In genomic region chr1:153940756-153941155, GRCh38 we compare ENCODE assay signal across 13 cellular contexts. TPM values are rescaled to one million over a fixed set of nuclear protein-coding genes. Genes with fewer than 3 reads are reported as not detected.
DNase-seq lines count a peak whose midpoint lies in the region; ATAC-seq and TF ChIP-seq lines count a peak whose summit lies in the region.
"Had no signal": no experiment of that assay in that cellular context is flagged by ENCODE, and none has a peak within 500 bp of the region (broad histone marks: within the 10 kb centered on the region; RNA-seq: fewer than 3 reads in every experiment).

No MANE protein-coding gene starts in this region.

- H3K27me3 Mint-ChIP-seq in activated CD8-positive, alpha-beta T cell treated with anti-CD3 and anti-CD28 coated beads, Interleukin-2, amount 10 ng/mL, durations not matched to agents 7 days and 5 days (ENCODE audit: low read depth) = no peaks in the 10 kb centered on the region
- H3K27me3 Mint-ChIP-seq in activated CD8-positive, alpha-beta T cell treated with anti-CD3 and anti-CD28 coated beads for 36 hours = no peaks in the 10 kb centered on the region
- H3K27me3 Mint-ChIP-seq in endothelial cell (ENCODE audit: unreplicated experiment) = peaks cover 13% of the 10 kb centered on the region

- TF ChIP-seq CTCF in activated CD8-positive, alpha-beta T cell treated with anti-CD3 and anti-CD28 coated beads for 36 hours (IDR thresholded peaks at IDR 0.05) = no peak
- no peak for TF ChIP-seq CTCF in endothelial cell (IDR thresholded peaks at IDR 0.05; ENCODE audit: unreplicated experiment)

- POLR2A ChIA-PET in activated CD8-positive, alpha-beta T cell treated with anti-CD3 and anti-CD28 coated beads, Interleukin-2, amount 10 ng/mL, durations not matched to agents 7 days and 5 days (lab: Charles Lee) = interaction anchor here (1.3 to 2.1 kb wide), 2 partner anchors 17 to 49 kb away, joined by 4 to 11 read pairs; partner anchors contain the start of gene GATAD2B
- POLR2A ChIA-PET in activated CD8-positive, alpha-beta T cell treated with anti-CD3 and anti-CD28 coated beads for 36 hours (lab: Charles Lee) = interaction anchor here (0.6 to 8.9 kb wide), 10 partner anchors 11 to 50 kb away, joined by 3 to 126 read pairs (median 4); partner anchors contain the start of genes CREB3L4, GATAD2B, JTB and RPS27

- H3K27ac Mint-ChIP-seq in activated CD8-positive, alpha-beta T cell treated with anti-CD3 and anti-CD28 coated beads, Interleukin-2, amount 10 ng/mL, durations not matched to agents 7 days and 5 days = peak overlapping the region; percentile 39
- no peak overlapping the region for H3K27ac Mint-ChIP-seq in activated CD8-positive, alpha-beta T cell treated with anti-CD3 and anti-CD28 coated beads for 36 hours
- no peak overlapping the region for H3K27ac Mint-ChIP-seq in endothelial cell (ENCODE audit: unreplicated experiment)
- H3K27ac Mint-ChIP-seq in stimulated activated effector memory CD8-positive, alpha-beta T cell treated with anti-CD3 and anti-CD28 coated beads, Interleukin-12 subunit alpha, Interleukin-12 subunit beta, amount 100 ng/mL, for 72 hours = peak overlapping the region; percentile 77

- no peaks in the 10 kb centered on the region for H3K9me3 Mint-ChIP-seq in activated CD8-positive, alpha-beta T cell treated with anti-CD3 and anti-CD28 coated beads, Interleukin-2, amount 10 ng/mL, durations not matched to agents 7 days and 5 days (ENCODE audit: insufficient read depth)
- H3K9me3 Mint-ChIP-seq in activated CD8-positive, alpha-beta T cell treated with anti-CD3 and anti-CD28 coated beads for 36 hours = no peaks in the 10 kb centered on the region
- H3K9me3 Mint-ChIP-seq in endothelial cell (ENCODE audit: unreplicated experiment) = no peaks in the 10 kb centered on the region
- no peaks in the 10 kb centered on the region for H3K9me3 Mint-ChIP-seq in stimulated activated effector memory CD8-positive, alpha-beta T cell treated with anti-CD3 and anti-CD28 coated beads, Interleukin-12 subunit alpha, Interleukin-12 subunit beta, amount 100 ng/mL, for 72 hours

- DNase-seq in activated CD8-positive, alpha-beta T cell treated with anti-CD3 and anti-CD28 coated beads, Interleukin-2, amount 10 ng/mL, durations not matched to agents 7 days and 5 days = no peak
- DNase-seq in activated CD8-positive, alpha-beta T cell treated with anti-CD3 and anti-CD28 coated beads for 36 hours = no peak
- DNase-seq in endothelial cell (ENCODE audit: low spot score) (no peak), NOMO-1 (lab: John Stamatoyannopoulos, UW; ENCODE audit: unreplicated experiment in 2 of 2) (no peak)
- DNase-seq in stimulated activated effector memory CD8-positive, alpha-beta T cell treated with anti-CD3 and anti-CD28 coated beads, Interleukin-12 subunit alpha, Interleukin-12 subunit beta, amount 100 ng/mL, for 72 hours (ENCODE audit: low spot score in 2 of 2) = no peak
- DNase-seq: H7, NCI-H2171, NCI-H526 had no signal

- no peak overlapping the region for H3K4me3 Mint-ChIP-seq in activated CD8-positive, alpha-beta T cell treated with anti-CD3 and anti-CD28 coated beads, Interleukin-2, amount 10 ng/mL, durations not matched to agents 7 days and 5 days
- no peak overlapping the region for H3K4me3 Mint-ChIP-seq in activated CD8-positive, alpha-beta T cell treated with anti-CD3 and anti-CD28 coated beads for 36 hours
- peak overlapping the region; percentile 80 for H3K4me3 Mint-ChIP-seq in endothelial cell (ENCODE audit: unreplicated experiment)
- no peak overlapping the region for H3K4me3 Mint-ChIP-seq in stimulated activated effector memory CD8-positive, alpha-beta T cell treated with anti-CD3 and anti-CD28 coated beads, Interleukin-12 subunit alpha, Interleukin-12 subunit beta, amount 100 ng/mL, for 72 hours

- CTCF ChIA-PET in activated CD8-positive, alpha-beta T cell treated with anti-CD3 and anti-CD28 coated beads, Interleukin-2, amount 10 ng/mL, durations not matched to agents 7 days and 5 days (lab: Charles Lee) = interaction anchor here (1.2 to 2.0 kb wide), 3 partner anchors 17 to 144 kb away, joined by 3 to 5 read pairs (median 4); partner anchors contain the start of genes CREB3L4 and GATAD2B
- CTCF ChIA-PET in activated CD8-positive, alpha-beta T cell treated with anti-CD3 and anti-CD28 coated beads for 36 hours (lab: Charles Lee) = interaction anchor here (1.3 kb wide), 1 partner anchor 44 kb away, joined by 3 read pairs; no protein-coding TSS in a partner anchor

- intact Hi-C loops in activated CD8-positive, alpha-beta T cell treated with anti-CD3 and anti-CD28 coated beads for 36 hours (cut with micrococcal nuclease) = no loop called here

- H3K36me3 Mint-ChIP-seq in activated CD8-positive, alpha-beta T cell treated with anti-CD3 and anti-CD28 coated beads, Interleukin-2, amount 10 ng/mL, durations not matched to agents 7 days and 5 days (ENCODE audit: low read depth) = peaks cover 83% of the 10 kb centered on the region
- peaks cover 58% of the 10 kb centered on the region for H3K36me3 Mint-ChIP-seq in activated CD8-positive, alpha-beta T cell treated with anti-CD3 and anti-CD28 coated beads for 36 hours (ENCODE audit: low read depth)
- H3K36me3 Mint-ChIP-seq in endothelial cell (ENCODE audit: low read depth, unreplicated experiment) = peaks cover 37% of the 10 kb centered on the region
- peaks cover 95% of the 10 kb centered on the region for H3K36me3 Mint-ChIP-seq in stimulated activated effector memory CD8-positive, alpha-beta T cell treated with anti-CD3 and anti-CD28 coated beads, Interleukin-12 subunit alpha, Interleukin-12 subunit beta, amount 100 ng/mL, for 72 hours

- ATAC-seq in activated CD8-positive, alpha-beta T cell treated with anti-CD3 and anti-CD28 coated beads, Interleukin-2, amount 10 ng/mL, durations not matched to agents 7 days and 5 days = no peak
- ATAC-seq in activated CD8-positive, alpha-beta T cell treated with anti-CD3 and anti-CD28 coated beads for 36 hours = no peak
- no peak for ATAC-seq in stimulated activated effector memory CD8-positive, alpha-beta T cell treated with anti-CD3 and anti-CD28 coated beads, Interleukin-12 subunit alpha, Interleukin-12 subunit beta, amount 100 ng/mL, for 72 hours
- no peak for ATAC-seq in GM21825 (IDR thresholded peaks at IDR 0.05; ENCODE audit: unreplicated experiment)
- ATAC-seq: A549; activated CD4-positive, CD25-positive, alpha-beta regulatory T cell treated with anti-CD3 and anti-CD28 coated beads, Interleukin-2, amount 50 U/mL, for 24 hours; heart right ventricle; left ventricle myocardium superior had no signal

- H3K4me1 Mint-ChIP-seq in activated CD8-positive, alpha-beta T cell treated with anti-CD3 and anti-CD28 coated beads, Interleukin-2, amount 10 ng/mL, durations not matched to agents 7 days and 5 days (ENCODE audit: low read depth) = peaks cover 18% of the 10 kb centered on the region
- H3K4me1 Mint-ChIP-seq in activated CD8-positive, alpha-beta T cell treated with anti-CD3 and anti-CD28 coated beads for 36 hours (ENCODE audit: low read depth) = peaks cover 26% of the 10 kb centered on the region
- H3K4me1 Mint-ChIP-seq in endothelial cell (ENCODE audit: unreplicated experiment) = peaks cover 13% of the 10 kb centered on the region
- peaks cover 67% of the 10 kb centered on the region for H3K4me1 Mint-ChIP-seq in stimulated activated effector memory CD8-positive, alpha-beta T cell treated with anti-CD3 and anti-CD28 coated beads, Interleukin-12 subunit alpha, Interleukin-12 subunit beta, amount 100 ng/mL, for 72 hours

RNA-seq across cellular contexts. Expression of gene DENND4B, which starts 5.8 kb away (rescaled TPM):
- total RNA-seq in activated CD8-positive, alpha-beta T cell treated with anti-CD3 and anti-CD28 coated beads, Interleukin-2, amount 10 ng/mL, durations not matched to agents 7 days and 5 days = 100 to 1,000 TPM; 140 to 143 TPM
- 100 to 1,000 TPM; 102 to 107 TPM for total RNA-seq in activated CD8-positive, alpha-beta T cell treated with anti-CD3 and anti-CD28 coated beads for 36 hours
- 53.1 TPM for total RNA-seq in endothelial cell (ENCODE audit: unreplicated experiment)

RNA-seq across cellular contexts. Expression of gene CRTC2, which starts 17.7 kb away (rescaled TPM):
- 100 to 1,000 TPM in 1 of 2 experiments, 10 to 100 TPM in 1; 85.1 to 104 TPM for total RNA-seq in activated CD8-positive, alpha-beta T cell treated with anti-CD3 and anti-CD28 coated beads, Interleukin-2, amount 10 ng/mL, durations not matched to agents 7 days and 5 days
- total RNA-seq in activated CD8-positive, alpha-beta T cell treated with anti-CD3 and anti-CD28 coated beads for 36 hours = 10 to 100 TPM; 67.3 to 71.8 TPM
- total RNA-seq in endothelial cell (ENCODE audit: unreplicated experiment) = 69.9 TPM

RNA-seq across cellular contexts. Expression of gene GATAD2B, which starts 18.0 kb away (rescaled TPM):
- 10 to 100 TPM; 70.2 to 71.7 TPM for total RNA-seq in activated CD8-positive, alpha-beta T cell treated with anti-CD3 and anti-CD28 coated beads, Interleukin-2, amount 10 ng/mL, durations not matched to agents 7 days and 5 days
- total RNA-seq in activated CD8-positive, alpha-beta T cell treated with anti-CD3 and anti-CD28 coated beads for 36 hours = 10 to 100 TPM; 59.5 to 59.8 TPM
- total RNA-seq in endothelial cell (ENCODE audit: unreplicated experiment) = 45.4 TPM

RNA-seq across cellular contexts. Expression of gene SLC39A1, which starts 22.6 kb away (rescaled TPM):
- 10 to 100 TPM; 35.7 to 36.5 TPM for total RNA-seq in activated CD8-positive, alpha-beta T cell treated with anti-CD3 and anti-CD28 coated beads, Interleukin-2, amount 10 ng/mL, durations not matched to agents 7 days and 5 days
- total RNA-seq in activated CD8-positive, alpha-beta T cell treated with anti-CD3 and anti-CD28 coated beads for 36 hours = 10 to 100 TPM; 40.3 to 42.2 TPM
- 136 TPM for total RNA-seq in endothelial cell (ENCODE audit: unreplicated experiment)

RNA-seq across cellular contexts. Expression of gene CREB3L4, which starts 26.9 kb away (rescaled TPM):
- total RNA-seq in activated CD8-positive, alpha-beta T cell treated with anti-CD3 and anti-CD28 coated beads, Interleukin-2, amount 10 ng/mL, durations not matched to agents 7 days and 5 days = 1 to 10 TPM; 5.7 to 9.0 TPM
- 1 to 10 TPM; 8.3 to 8.8 TPM for total RNA-seq in activated CD8-positive, alpha-beta T cell treated with anti-CD3 and anti-CD28 coated beads for 36 hours
- 13.2 TPM for total RNA-seq in endothelial cell (ENCODE audit: unreplicated experiment)

Comparison
In these comparisons a context has a peak if more than half of its experiments do, and no peak if none do; other contexts are left out.
1. H3K27ac Mint-ChIP-seq: peak in activated CD8-positive, alpha-beta T cell treated with anti-CD3 and anti-CD28 coated beads, Interleukin-2, amount 10 ng/mL, durations not matched to agents 7 days and 5 days (single experiment) and stimulated activated effector memory CD8-positive, alpha-beta T cell treated with anti-CD3 and anti-CD28 coated beads, Interleukin-12 subunit alpha, Interleukin-12 subunit beta, amount 100 ng/mL, for 72 hours (single experiment); none in activated CD8-positive, alpha-beta T cell treated with anti-CD3 and anti-CD28 coated beads for 36 hours (single experiment) and endothelial cell (single experiment).